1 cellular context compared by ENCODE assay signal in genomic region chr19:53865523-53865917, GRCh38.
A peak's percentile ranks its signal among the peaks of the same experiment; 100 is the strongest.
TF ChIP-seq lines count a peak whose summit lies in the region.

No MANE protein-coding gene starts in this region.

TF ChIP-seq in K562, 482 proteins besides CTCF, POLR2A, EP300 and RAD21:
- TF ChIP-seq SETDB1 (IDR thresholded peaks at IDR 0.05; ENCODE audit: low read length) (no peak), SREBF2 (CRISPR knock-in tag; IDR thresholded peaks at IDR 0.05) (no peak), MAFG (tag; conservative IDR thresholded peaks at IDR 0.05) (0 out of 2 replicates have a peak, but pooled peaks have one; percentile 2), ZBTB7A (IDR thresholded peaks at IDR 0.05; ENCODE audit: borderline replicate concordance, control insufficient read depth, low read depth, low read length) (0 out of 2 replicates have a peak, but pooled peaks have one; percentile 13), ZNF79 (CRISPR knock-in tag; IDR thresholded peaks at IDR 0.05; ENCODE audit: low read depth) (no peak), CGGBP1 (CRISPR knock-in tag; IDR thresholded peaks at IDR 0.05) (no peak), ZBTB17 (CRISPR knock-in tag; IDR thresholded peaks at IDR 0.05) (no peak)
TF ChIP-seq in K562: peak in this region for 2.
